Comparison of ENCODE assay signal across 7 cellular contexts in the genomic region with DNA sequence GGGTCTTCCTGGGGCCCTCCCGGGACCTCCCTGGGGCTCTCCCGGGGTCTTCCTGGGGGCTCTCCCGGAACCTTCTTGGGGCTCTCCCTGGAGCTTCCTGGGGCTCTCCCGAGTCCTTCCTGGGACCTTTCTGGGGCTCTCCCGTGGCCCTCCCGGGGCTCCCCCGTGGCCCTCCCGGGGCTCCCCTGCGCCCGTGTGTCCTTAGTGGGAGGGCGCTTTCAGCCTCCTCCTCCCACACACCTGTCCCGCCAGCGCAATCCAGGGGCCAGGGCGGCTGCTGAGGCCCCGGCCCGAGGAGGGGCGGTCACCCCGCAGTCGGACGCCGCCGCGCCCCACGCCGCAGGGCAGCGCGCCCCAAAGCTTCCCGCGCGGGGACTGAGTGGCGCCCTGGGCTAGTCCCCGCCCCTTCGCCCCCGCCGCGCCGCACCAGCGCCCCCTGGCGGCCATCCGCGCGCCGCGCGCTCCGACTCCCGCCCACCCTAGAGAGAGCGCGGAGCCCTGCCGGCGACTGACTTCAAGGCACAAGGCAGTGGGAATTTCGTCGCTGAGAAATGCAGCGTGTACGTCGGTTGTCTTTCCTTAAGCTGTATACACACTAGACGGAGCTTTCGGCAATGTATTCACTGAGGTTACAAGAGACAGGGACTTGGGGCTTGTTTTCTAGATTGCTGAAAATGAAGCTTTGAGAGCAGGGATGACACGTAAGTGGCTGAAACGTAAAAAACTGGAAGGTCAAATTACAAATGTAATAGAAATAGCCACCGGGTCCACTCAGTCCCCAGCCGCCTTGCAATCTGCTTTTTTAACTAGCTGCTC. TPM values are rescaled to one million over a fixed set of nuclear protein-coding genes. Genes with fewer than 3 reads are reported as not detected.
DNase-seq lines count a peak whose midpoint lies in the region; ATAC-seq and TF ChIP-seq lines count a peak whose summit lies in the region.

No MANE protein-coding gene starts in this region.

- H3K4me1 ChIP-seq in ascending aorta = peaks cover 0 to 4% of the 10 kb centered on the region in 2 donors

- DNase-seq in HFFc6 (peak; percentile 43), MV-4-11 (lab: John Stamatoyannopoulos, UW) (peak; percentile 47), T-helper 17 cell (peak; percentile 79 to 88 (median 83)), ascending aorta (ENCODE audit: low spot score in 2 of 2) (peak in 1 of 2 donors; percentile 87), hypothalamus (lab: John Stamatoyannopoulos, UW) (peak in 48 of 51 donors; percentile 15 to 87 (median 54)), sciatic nerve (ENCODE audit: low spot score) (peak; percentile 87)

- H3K27me3 Mint-ChIP-seq in HFFc6 (ENCODE audit: insufficient read depth) = peaks cover 15% of the 10 kb centered on the region
- peaks cover 24% of the 10 kb centered on the region for H3K27me3 Mint-ChIP-seq in T-helper 17 cell

- H3K36me3 ChIP-seq in ascending aorta = no peaks in the 10 kb centered on the region

- H3K9me3 Mint-ChIP-seq in HFFc6 = no peaks in the 10 kb centered on the region

- H3K27ac ChIP-seq in ascending aorta = no peak overlapping the region

- intact Hi-C loops in ascending aorta (cut with DNase I) = loop anchor here (1.0 to 2.0 kb wide), 3 partner anchors 46 to 418 kb away; no protein-coding TSS in a partner anchor
- intact Hi-C loops in sciatic nerve (cut with DNase I) = no loop called here

- TF ChIP-seq CTCF in GM12872 (IDR thresholded peaks at IDR 0.05; ENCODE audit: insufficient read depth, low read depth, low read length) = peak; percentile 81
- TF ChIP-seq CTCF in HFFc6 (IDR thresholded peaks at IDR 0.05) = peak; percentile 96
- peak; percentile 52 to 93 (median 81) for TF ChIP-seq CTCF in ascending aorta (IDR thresholded peaks at IDR 0.05)

- no peaks in the 10 kb centered on the region for H3K27me3 ChIP-seq in ascending aorta

- H3K27ac Mint-ChIP-seq in HFFc6 (no peak overlapping the region), T-helper 17 cell (no peak overlapping the region)

- H3K4me1 Mint-ChIP-seq in HFFc6 (ENCODE audit: low read depth) (peaks cover 12% of the 10 kb centered on the region), T-helper 17 cell (peaks cover 7% of the 10 kb centered on the region)

- ATAC-seq in T-helper 17 cell (peak; percentile 98), sciatic nerve (peak; percentile 87)

- H3K9me3 ChIP-seq in T-helper 17 cell (ENCODE audit: control insufficient read depth, low read length, poor library complexity, severe bottlenecking) = no peaks in the 10 kb centered on the region
- H3K9me3 ChIP-seq in ascending aorta = no peaks in the 10 kb centered on the region

- H3K4me3 Mint-ChIP-seq in HFFc6 (peak overlapping the region; percentile 78), T-helper 17 cell (peak overlapping the region; percentile 61)

- H3K4me3 ChIP-seq in ascending aorta = peak overlapping the region; percentile 27 to 60

- H3K36me3 Mint-ChIP-seq in HFFc6 (ENCODE audit: low read depth) (no peaks in the 10 kb centered on the region), T-helper 17 cell (ENCODE audit: low read depth) (no peaks in the 10 kb centered on the region)

RNA-seq across cellular contexts. Expression of a gene that starts 47.1 kb away (rescaled TPM):
- 10 to 100 TPM in 3 of 6 experiments, 1 to 10 TPM in 3; 7.1 to 11.0 (median 9.9) TPM for total RNA-seq in HFFc6 (2021; fragmentation: NEBNext Ultra II Directional; extraction: Animal tissue kit (Norgen Biotek cat#: 25700))
- total RNA-seq in T-helper 17 cell = 10 to 100 TPM; 53.3 to 55.1 TPM
- total RNA-seq in ascending aorta = 18.0 TPM
- 116 TPM for total RNA-seq in sciatic nerve
